In the genomic region with DNA sequence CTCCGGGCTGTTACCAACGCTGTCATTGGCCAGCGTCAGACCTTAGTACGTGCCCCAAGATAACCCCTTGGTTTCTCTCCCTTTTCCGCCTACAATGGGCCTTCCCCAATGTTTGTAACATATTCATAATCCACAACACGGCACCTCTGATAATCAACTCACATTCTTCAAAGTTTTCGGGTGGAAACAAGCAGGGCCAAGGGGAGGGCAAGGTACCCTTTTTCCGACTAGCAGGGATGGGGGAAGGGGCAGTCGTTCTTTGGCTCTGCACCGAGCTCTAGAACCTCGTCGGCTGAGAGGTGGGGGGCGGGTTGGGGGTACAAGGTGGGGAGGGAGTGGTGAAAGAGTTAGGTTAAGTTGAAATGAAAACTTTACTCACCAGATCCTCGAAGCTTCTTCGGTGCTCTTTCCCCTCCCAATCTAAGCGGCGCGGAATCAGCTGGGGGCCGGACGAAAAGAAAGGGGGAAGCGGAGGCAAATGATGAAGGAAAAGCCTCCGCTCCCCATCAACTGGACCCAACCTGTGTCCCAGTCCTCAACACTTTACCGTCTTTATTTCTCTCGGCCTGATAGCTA, we compare ENCODE assay signal across 8 cellular contexts. TPM values are rescaled to one million over a fixed set of nuclear protein-coding genes. Genes with fewer than 3 reads are reported as not detected.
A peak's percentile ranks its signal among the peaks of the same experiment; 100 is the strongest.
DNase-seq lines count a peak whose midpoint lies in the region; TF ChIP-seq lines count a peak whose summit lies in the region.

No MANE protein-coding gene starts in this region.

- H3K27me3 ChIP-seq in thyroid gland = no peaks in the 10 kb centered on the region

- peak overlapping the region; percentile 91 for H3K4me3 Mint-ChIP-seq in activated naive CD4-positive, alpha-beta T cell treated with anti-CD3 and anti-CD28 coated beads, Interleukin-2, amount 10 ng/mL, durations not matched to agents 7 days and 5 days

- peaks cover 39% of the 10 kb centered on the region for H3K4me1 Mint-ChIP-seq in activated naive CD4-positive, alpha-beta T cell treated with anti-CD3 and anti-CD28 coated beads, Interleukin-2, amount 10 ng/mL, durations not matched to agents 7 days and 5 days

- no peaks in the 10 kb centered on the region for H3K9me3 ChIP-seq in thyroid gland

- peak overlapping the region; percentile 75 to 82 (median 78) for H3K27ac ChIP-seq in thyroid gland

- TF ChIP-seq POLR2A in thyroid gland (IDR thresholded peaks at IDR 0.05) = peak in 1 of 2 donors; percentile 56

- no peaks in the 10 kb centered on the region for H3K9me3 Mint-ChIP-seq in activated naive CD4-positive, alpha-beta T cell treated with anti-CD3 and anti-CD28 coated beads, Interleukin-2, amount 10 ng/mL, durations not matched to agents 7 days and 5 days

- H3K4me1 ChIP-seq in thyroid gland = no peaks in the 10 kb centered on the region

- H3K36me3 ChIP-seq in thyroid gland = no peaks in the 10 kb centered on the region

- DNase-seq in EL (peak; percentile 75), H4 (ENCODE audit: low spot score) (peak; percentile 68), LoVo (ENCODE audit: low spot score) (peak; percentile 57), SK-MEL-5 (ENCODE audit: low read depth, low spot score) (peak; percentile 76), globus pallidus (ENCODE audit: low spot score) (peak; percentile 89), nucleus accumbens (lab: John Stamatoyannopoulos, UW) (peak in 55 of 56 donors; percentile 3 to 87 (median 62)), thyroid gland (peak; percentile 71 to 72)
- DNase-seq in activated naive CD4-positive, alpha-beta T cell treated with anti-CD3 and anti-CD28 coated beads, Interleukin-2, amount 10 ng/mL, durations not matched to agents 7 days and 5 days = peak; percentile 80

- 0% methylated on average over 18 to 24 of the region's 24 CpGs for WGBS in thyroid gland, 2 donors

- CTCF ChIA-PET in activated naive CD4-positive, alpha-beta T cell treated with anti-CD3 and anti-CD28 coated beads, Interleukin-2, amount 10 ng/mL, durations not matched to agents 7 days and 5 days (lab: Charles Lee) = no interaction called here

- peak overlapping the region in 2 of 3 donors; percentile 54 to 68 for H3K4me3 ChIP-seq in thyroid gland (replicated peaks in 1 of 3)

- intact Hi-C loops in thyroid gland (cut with DNase I) = no loop called here

- peak overlapping the region; percentile 96 for H3K27ac Mint-ChIP-seq in activated naive CD4-positive, alpha-beta T cell treated with anti-CD3 and anti-CD28 coated beads, Interleukin-2, amount 10 ng/mL, durations not matched to agents 7 days and 5 days

- no peak for TF ChIP-seq CTCF in thyroid gland (IDR thresholded peaks at IDR 0.05)

- H3K27me3 Mint-ChIP-seq in activated naive CD4-positive, alpha-beta T cell treated with anti-CD3 and anti-CD28 coated beads, Interleukin-2, amount 10 ng/mL, durations not matched to agents 7 days and 5 days = peaks cover 5% of the 10 kb centered on the region

- in situ Hi-C loops in SK-MEL-5 (cut with HindIII; ENCODE audit: low pct_unique_long_range_greater_than_20kb, low sequenced_read_pairs) = no loop called here

- H3K36me3 Mint-ChIP-seq in activated naive CD4-positive, alpha-beta T cell treated with anti-CD3 and anti-CD28 coated beads, Interleukin-2, amount 10 ng/mL, durations not matched to agents 7 days and 5 days = peaks cover 4% of the 10 kb centered on the region

RNA-seq across cellular contexts. Expression of a gene that starts 1.4 kb away (rescaled TPM):
- total RNA-seq in H4 (2014; rRNA removed; shearing (Covaris generic)) = 6.0 and 6.4 TPM in 2 replicates
- 7.5 and 9.3 TPM in 2 replicates for total RNA-seq in SK-MEL-5 (2014; rRNA removed; shearing (Covaris generic))
- 3.7 and 4.9 TPM in 2 replicates for polyA plus RNA-seq in SK-MEL-5 (2015; cell fraction: cytosol; rRNA removed)
- 12.3 and 14.0 TPM in 2 replicates for polyA plus RNA-seq in SK-MEL-5 (2015; cell fraction: nucleus; rRNA removed)
- total RNA-seq in thyroid gland = 10 to 100 TPM; 17.2 to 36.2 (median 28.4) TPM

Comparison
In these comparisons a context has a peak if more than half of its experiments do, and no peak if none do; other contexts are left out.
1. Peak in every context shown above with its lines: DNase-seq, H3K4me3 ChIP-seq and H3K27ac ChIP-seq.